8 cellular contexts compared by ENCODE assay signal in genomic region chr14:63203618-63204406, GRCh38. TPM values are rescaled to one million over a fixed set of nuclear protein-coding genes. Genes with fewer than 3 reads are reported as not detected.
DNase-seq lines count a peak whose midpoint lies in the region; ATAC-seq and TF ChIP-seq lines count a peak whose summit lies in the region.

No MANE protein-coding gene starts in this region.

- peaks cover 0 to 10% of the 10 kb centered on the region in 2 donors for H3K27me3 ChIP-seq in left lung
- H3K27me3 ChIP-seq in suprapubic skin = no peaks in the 10 kb centered on the region

- WGBS in suprapubic skin = 13% methylated on average over 11 of the region's 11 CpGs

- TF ChIP-seq CTCF in left lung (IDR thresholded peaks at IDR 0.05) (no peak), suprapubic skin (IDR thresholded peaks at IDR 0.05) (no peak)

- H3K9me3 ChIP-seq in left lung = no peaks in the 10 kb centered on the region
- no peaks in the 10 kb centered on the region for H3K9me3 ChIP-seq in suprapubic skin

- ATAC-seq in left lung (peak; percentile 88), GM21447 (IDR thresholded peaks at IDR 0.05; ENCODE audit: unreplicated experiment) (no peak)

- no peak for TF ChIP-seq POLR2A in suprapubic skin (IDR thresholded peaks at IDR 0.05)

- intact Hi-C loops in left lung (cut with DNase I) = no loop called here

- DNase-seq in GOT3 (lab: John Stamatoyannopoulos, UW) (peak; percentile 43), NCI-H524 (lab: John Stamatoyannopoulos, UW) (peak; percentile 84 to 93), dermis microvascular lymphatic vessel endothelial cell (ENCODE audit: low read depth in 2 of 2) (peak; percentile 100), left lung (peak in 1 of 2 donors; percentile 71), suprapubic skin (ENCODE audit: low spot score in 2 of 2) (peak; percentile 85 to 86), SKM-1 treated with dmso at 0.1 percent for 144 hours (lab: John Stamatoyannopoulos, UW; ENCODE audit: unreplicated experiment) (no peak)
- no peak for DNase-seq in stimulated activated CD4-positive, alpha-beta T cell treated with anti-CD3 and anti-CD28 coated beads, Interleukin-1b, Interleukin-23, amount 100 ng/mL, for 48 hours

- no peak for TF ChIP-seq EP300 in suprapubic skin (IDR thresholded peaks at IDR 0.05)

- H3K4me3 ChIP-seq in left lung (peak overlapping the region; percentile 32 to 38), suprapubic skin (peak overlapping the region; percentile 47)

- H3K27ac ChIP-seq in left lung = peak overlapping the region; percentile 79 to 90
- peak overlapping the region; percentile 75 for H3K27ac ChIP-seq in suprapubic skin

- H3K36me3 ChIP-seq in left lung (no peaks in the 10 kb centered on the region), suprapubic skin (no peaks in the 10 kb centered on the region)

- H3K4me1 ChIP-seq in left lung = no peaks in the 10 kb centered on the region
- peaks cover 6% of the 10 kb centered on the region for H3K4me1 ChIP-seq in suprapubic skin

RNA-seq across cellular contexts. Expression of gene RHOJ, which starts 0.4 kb away (rescaled TPM):
- total RNA-seq in dermis microvascular lymphatic vessel endothelial cell (65.9 and 163 TPM in 2 replicates), left lung (10 to 100 TPM; 21.5 to 32.7 TPM), suprapubic skin (1 to 10 TPM; 1.2 to 4.4 (median 2.5) TPM)

Comparison
In these comparisons a context has a peak if more than half of its experiments do, and no peak if none do; other contexts are left out.
1. DNase-seq: peak in GOT3 (single experiment), NCI-H524 (2 of 2), dermis microvascular lymphatic vessel endothelial cell (2 of 2) and suprapubic skin (2 of 2); none in stimulated activated CD4-positive, alpha-beta T cell treated with anti-CD3 and anti-CD28 coated beads, Interleukin-1b, Interleukin-23, amount 100 ng/mL, for 48 hours (single experiment) and SKM-1 treated with dmso at 0.1 percent for 144 hours (single experiment).
2. RNA of gene RHOJ, which starts 0.4 kb away (total RNA-seq): 65.9 to 163 TPM in dermis microvascular lymphatic vessel endothelial cell and 21.5 to 32.7 TPM in left lung; 1.2 to 4.4 TPM in suprapubic skin; every median in the first group is over 4 times any median in the second.